Comparison of ENCODE assay signal across 1 cellular context in the genomic region with DNA sequence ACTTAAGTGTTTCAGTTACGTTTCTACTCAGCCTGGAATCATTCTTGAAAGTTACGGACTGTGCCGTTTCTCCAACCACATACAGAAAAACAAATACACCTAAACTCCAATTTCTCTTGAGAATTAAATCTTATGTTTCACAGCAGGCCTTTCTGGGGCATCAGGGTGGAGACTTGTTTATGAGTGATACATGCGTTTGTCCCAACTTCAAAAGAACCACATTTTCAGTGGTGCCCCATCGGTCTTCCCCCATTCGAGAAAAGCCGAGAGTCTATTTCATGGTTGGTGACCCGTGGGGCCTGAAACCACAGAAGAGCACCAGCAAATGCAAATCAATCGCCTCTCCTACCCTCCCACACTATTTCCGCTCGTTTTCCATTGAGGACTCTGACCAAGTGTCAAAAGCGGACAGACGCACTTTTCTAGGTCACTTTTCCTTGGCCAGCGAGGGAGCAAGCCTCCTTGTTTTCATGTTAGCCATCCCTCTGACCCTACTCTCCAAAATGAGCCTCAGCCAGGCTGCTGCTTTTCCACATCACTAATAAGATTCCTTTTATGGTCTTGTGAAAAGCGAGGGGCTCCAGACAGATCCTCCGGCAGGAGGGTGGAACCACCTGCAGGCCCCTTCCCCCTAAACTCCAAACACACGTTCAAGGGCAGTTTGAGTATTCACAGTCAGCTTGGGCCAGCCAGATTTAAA.
TF ChIP-seq lines count a peak whose summit lies in the region.

No MANE protein-coding gene starts in this region.

TF ChIP-seq in GM23338, 12 proteins besides CTCF, POLR2A, EP300 and RAD21 (continued from another document):
- TF ChIP-seq ZNF462 (CRISPR knock-in tag; IDR thresholded peaks at IDR 0.05), result no peak
